2 cellular contexts compared by ENCODE assay signal in the genomic region with DNA sequence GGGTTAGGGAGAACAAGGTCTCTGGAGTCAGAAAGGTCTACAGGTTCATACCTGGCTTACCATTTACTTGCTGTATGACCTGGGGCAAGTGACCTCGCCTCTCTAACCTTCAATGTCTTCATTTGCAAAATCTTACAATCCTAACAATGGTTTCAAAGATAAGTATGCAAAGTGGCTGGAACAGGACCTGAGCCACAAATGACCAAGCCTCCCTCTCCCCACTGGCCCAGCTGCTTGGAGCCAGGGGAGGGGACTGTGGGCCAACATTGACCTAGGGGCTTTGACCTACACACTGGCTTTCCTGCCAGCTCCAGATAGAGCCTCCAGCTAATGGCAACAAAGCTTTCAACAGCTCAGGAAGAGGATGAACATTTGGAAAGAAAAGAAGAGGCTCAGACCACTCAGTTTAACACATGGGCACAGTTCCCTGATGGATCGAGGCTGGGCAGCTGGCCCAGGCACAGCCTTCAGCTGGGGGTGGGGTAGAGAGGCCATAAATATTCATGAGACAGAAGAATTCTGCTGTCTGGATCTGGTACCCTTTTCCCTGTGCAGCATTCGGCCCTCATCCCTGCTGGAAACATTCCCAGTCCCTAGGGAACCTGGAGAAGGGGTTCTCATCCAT.
TF ChIP-seq lines count a peak whose summit lies in the region.

No MANE protein-coding gene starts in this region.

TF ChIP-seq in SK-N-SH treated with all-trans-retinoic acid at 6 μM for 48 hours, 23 proteins besides CTCF, POLR2A, EP300 and RAD21 (continued from another document):
- TF ChIP-seq, protein P1, sequence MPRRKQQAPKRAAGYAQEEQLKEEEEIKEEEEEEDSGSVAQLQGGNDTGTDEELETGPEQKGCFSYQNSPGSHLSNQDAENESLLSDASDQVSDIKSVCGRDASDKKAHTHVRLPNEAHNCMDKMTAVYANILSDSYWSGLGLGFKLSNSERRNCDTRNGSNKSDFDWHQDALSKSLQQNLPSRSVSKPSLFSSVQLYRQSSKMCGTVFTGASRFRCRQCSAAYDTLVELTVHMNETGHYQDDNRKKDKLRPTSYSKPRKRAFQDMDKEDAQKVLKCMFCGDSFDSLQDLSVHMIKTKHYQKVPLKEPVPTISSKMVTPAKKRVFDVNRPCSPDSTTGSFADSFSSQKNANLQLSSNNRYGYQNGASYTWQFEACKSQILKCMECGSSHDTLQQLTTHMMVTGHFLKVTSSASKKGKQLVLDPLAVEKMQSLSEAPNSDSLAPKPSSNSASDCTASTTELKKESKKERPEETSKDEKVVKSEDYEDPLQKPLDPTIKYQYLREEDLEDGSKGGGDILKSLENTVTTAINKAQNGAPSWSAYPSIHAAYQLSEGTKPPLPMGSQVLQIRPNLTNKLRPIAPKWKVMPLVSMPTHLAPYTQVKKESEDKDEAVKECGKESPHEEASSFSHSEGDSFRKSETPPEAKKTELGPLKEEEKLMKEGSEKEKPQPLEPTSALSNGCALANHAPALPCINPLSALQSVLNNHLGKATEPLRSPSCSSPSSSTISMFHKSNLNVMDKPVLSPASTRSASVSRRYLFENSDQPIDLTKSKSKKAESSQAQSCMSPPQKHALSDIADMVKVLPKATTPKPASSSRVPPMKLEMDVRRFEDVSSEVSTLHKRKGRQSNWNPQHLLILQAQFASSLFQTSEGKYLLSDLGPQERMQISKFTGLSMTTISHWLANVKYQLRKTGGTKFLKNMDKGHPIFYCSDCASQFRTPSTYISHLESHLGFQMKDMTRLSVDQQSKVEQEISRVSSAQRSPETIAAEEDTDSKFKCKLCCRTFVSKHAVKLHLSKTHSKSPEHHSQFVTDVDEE (CRISPR knock-in tag; IDR thresholded peaks at IDR 0.05), result no peak
- TF ChIP-seq BACH2 (CRISPR knock-in tag; IDR thresholded peaks at IDR 0.05; ENCODE audit: borderline replicate concordance) (no peak), ZNF8 (CRISPR knock-in tag; IDR thresholded peaks at IDR 0.05) (no peak), ARNTL (CRISPR knock-in tag; IDR thresholded peaks at IDR 0.05; ENCODE audit: borderline replicate concordance, low read depth) (no peak), PPARA (CRISPR knock-in tag; IDR thresholded peaks at IDR 0.05; ENCODE audit: borderline replicate concordance) (no peak), ZNF565 (CRISPR knock-in tag; conservative IDR thresholded peaks at IDR 0.05; ENCODE audit: low read depth) (no peak), ISL1 (CRISPR knock-in tag; IDR thresholded peaks at IDR 0.05) (no peak), TCF4 (CRISPR knock-in tag; IDR thresholded peaks at IDR 0.05; ENCODE audit: borderline replicate concordance) (no peak), ZFP30 (CRISPR knock-in tag; IDR thresholded peaks at IDR 0.05) (no peak), ZC3H10 (CRISPR knock-in tag; IDR thresholded peaks at IDR 0.05) (no peak), OSR1 (CRISPR knock-in tag; IDR thresholded peaks at IDR 0.05) (no peak), TOX (CRISPR knock-in tag; IDR thresholded peaks at IDR 0.05; ENCODE audit: borderline replicate concordance) (no peak), RARB (CRISPR knock-in tag; IDR thresholded peaks at IDR 0.05) (no peak)
- TF ChIP-seq, protein P2, sequence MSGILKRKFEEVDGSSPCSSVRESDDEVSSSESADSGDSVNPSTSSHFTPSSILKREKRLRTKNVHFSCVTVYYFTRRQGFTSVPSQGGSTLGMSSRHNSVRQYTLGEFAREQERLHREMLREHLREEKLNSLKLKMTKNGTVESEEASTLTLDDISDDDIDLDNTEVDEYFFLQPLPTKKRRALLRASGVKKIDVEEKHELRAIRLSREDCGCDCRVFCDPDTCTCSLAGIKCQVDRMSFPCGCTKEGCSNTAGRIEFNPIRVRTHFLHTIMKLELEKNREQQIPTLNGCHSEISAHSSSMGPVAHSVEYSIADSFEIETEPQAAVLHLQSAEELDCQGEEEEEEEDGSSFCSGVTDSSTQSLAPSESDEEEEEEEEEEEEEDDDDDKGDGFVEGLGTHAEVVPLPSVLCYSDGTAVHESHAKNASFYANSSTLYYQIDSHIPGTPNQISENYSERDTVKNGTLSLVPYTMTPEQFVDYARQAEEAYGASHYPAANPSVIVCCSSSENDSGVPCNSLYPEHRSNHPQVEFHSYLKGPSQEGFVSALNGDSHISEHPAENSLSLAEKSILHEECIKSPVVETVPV (CRISPR knock-in tag; IDR thresholded peaks at IDR 0.05), result no peak
- TF ChIP-seq, protein P3, sequence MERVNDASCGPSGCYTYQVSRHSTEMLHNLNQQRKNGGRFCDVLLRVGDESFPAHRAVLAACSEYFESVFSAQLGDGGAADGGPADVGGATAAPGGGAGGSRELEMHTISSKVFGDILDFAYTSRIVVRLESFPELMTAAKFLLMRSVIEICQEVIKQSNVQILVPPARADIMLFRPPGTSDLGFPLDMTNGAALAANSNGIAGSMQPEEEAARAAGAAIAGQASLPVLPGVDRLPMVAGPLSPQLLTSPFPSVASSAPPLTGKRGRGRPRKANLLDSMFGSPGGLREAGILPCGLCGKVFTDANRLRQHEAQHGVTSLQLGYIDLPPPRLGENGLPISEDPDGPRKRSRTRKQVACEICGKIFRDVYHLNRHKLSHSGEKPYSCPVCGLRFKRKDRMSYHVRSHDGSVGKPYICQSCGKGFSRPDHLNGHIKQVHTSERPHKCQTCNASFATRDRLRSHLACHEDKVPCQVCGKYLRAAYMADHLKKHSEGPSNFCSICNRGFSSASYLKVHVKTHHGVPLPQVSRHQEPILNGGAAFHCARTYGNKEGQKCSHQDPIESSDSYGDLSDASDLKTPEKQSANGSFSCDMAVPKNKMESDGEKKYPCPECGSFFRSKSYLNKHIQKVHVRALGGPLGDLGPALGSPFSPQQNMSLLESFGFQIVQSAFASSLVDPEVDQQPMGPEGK (CRISPR knock-in tag; IDR thresholded peaks at IDR 0.05; ENCODE audit: borderline replicate concordance), result no peak

TF ChIP-seq in SK-N-SH, 30 proteins besides CTCF, POLR2A, EP300 and RAD21 (continued from another document):
- TF ChIP-seq, protein P4, sequence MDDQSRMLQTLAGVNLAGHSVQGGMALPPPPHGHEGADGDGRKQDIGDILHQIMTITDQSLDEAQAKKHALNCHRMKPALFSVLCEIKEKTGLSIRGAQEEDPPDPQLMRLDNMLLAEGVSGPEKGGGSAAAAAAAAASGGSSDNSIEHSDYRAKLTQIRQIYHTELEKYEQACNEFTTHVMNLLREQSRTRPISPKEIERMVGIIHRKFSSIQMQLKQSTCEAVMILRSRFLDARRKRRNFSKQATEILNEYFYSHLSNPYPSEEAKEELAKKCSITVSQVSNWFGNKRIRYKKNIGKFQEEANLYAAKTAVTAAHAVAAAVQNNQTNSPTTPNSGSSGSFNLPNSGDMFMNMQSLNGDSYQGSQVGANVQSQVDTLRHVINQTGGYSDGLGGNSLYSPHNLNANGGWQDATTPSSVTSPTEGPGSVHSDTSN (IDR thresholded peaks at IDR 0.05), result no peak
- no peak for TF ChIP-seq TCF12 (IDR thresholded peaks at IDR 0.05)
- no peak for TF ChIP-seq JUND (IDR thresholded peaks at IDR 0.05)
- no peak for TF ChIP-seq SMC3 (IDR thresholded peaks at IDR 0.05; ENCODE audit: low read depth, low read length)
- no peak for TF ChIP-seq FOXJ3 (CRISPR knock-in tag; IDR thresholded peaks at IDR 0.05)
- no peak for TF ChIP-seq RXRA (IDR thresholded peaks at IDR 0.05; ENCODE audit: borderline replicate concordance, low read depth)
